Comparison of ENCODE assay signal across 18 cellular contexts in the genomic region with DNA sequence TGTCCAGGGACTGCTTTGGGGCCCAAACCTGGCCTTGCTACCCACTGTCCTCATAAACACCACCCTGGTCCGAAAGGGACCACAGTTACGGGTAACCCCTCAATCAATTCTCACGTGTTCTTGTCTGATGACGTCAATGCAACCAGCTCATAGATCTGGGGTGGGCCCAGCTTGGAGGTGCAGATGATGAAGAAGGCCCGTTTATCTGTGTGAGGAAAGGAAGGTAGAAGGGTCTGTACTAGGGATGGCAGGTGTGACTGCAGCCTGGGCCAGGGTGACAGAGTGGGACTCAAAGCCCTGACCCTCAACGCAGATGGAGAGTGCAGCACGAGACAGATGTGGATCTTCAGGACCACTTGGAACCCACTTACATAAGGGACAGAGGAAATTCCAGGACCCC. TPM values are rescaled to one million over a fixed set of nuclear protein-coding genes. Genes with fewer than 3 reads are reported as not detected.
A peak's percentile ranks its signal among the peaks of the same experiment; 100 is the strongest.
DNase-seq lines count a peak whose midpoint lies in the region; ATAC-seq, FAIRE-seq and TF ChIP-seq lines count a peak whose summit lies in the region.
"Had no signal": no experiment of that assay in that cellular context is flagged by ENCODE, and none has a peak within 500 bp of the region (broad histone marks: within the 10 kb centered on the region; RNA-seq: fewer than 3 reads in every experiment).

No MANE protein-coding gene starts in this region.

- no peaks in the 10 kb centered on the region for H3K27me3 ChIP-seq in K562 (ENCODE audit: control insufficient read depth in 2 of 2, insufficient read depth in 2 of 2, low read length in 2 of 2)

- H3K36me3 Mint-ChIP-seq in activated CD4-positive, alpha-beta T cell treated with anti-CD3 and anti-CD28 coated beads, Interleukin-2, amount 10 ng/mL, durations not matched to agents 7 days and 5 days (ENCODE audit: low read depth) = peaks cover 32% of the 10 kb centered on the region
- peaks cover 96 to 100% of the 10 kb centered on the region in 2 donors for H3K36me3 Mint-ChIP-seq in CD14-positive monocyte

- H3K4me3 ChIP-seq in K562 = no peak overlapping the region
- H3K4me3 ChIP-seq: A549, GM23248, HAP-1 had no signal

- no peak overlapping the region for H2AFZ ChIP-seq in K562 (ENCODE audit: low read depth, low read length)
- H2AFZ ChIP-seq: GM23248 had no signal

- no peak for DNase-seq in activated CD4-positive, alpha-beta T cell treated with anti-CD3 and anti-CD28 coated beads, Interleukin-2, amount 10 ng/mL, durations not matched to agents 7 days and 5 days
- DNase-seq in activated CD4-positive, alpha-beta T cell treated with anti-CD3 and anti-CD28 coated beads for 48 hours = no peak
- DNase-seq in K562 (ENCODE audit: extremely low read depth in 1 of 4, low spot score in 3 of 4) (no peak), mesenteric fat pad (ENCODE audit: low spot score) (peak; percentile 33), sciatic nerve (ENCODE audit: low spot score) (peak; percentile 41), CD14-positive monocyte (ENCODE audit: low spot score) (no peak)
- DNase-seq: AML-193; Calu3; CD4-positive, alpha-beta memory T cell; DMS79 treated with DMSO at 0.1 percent for 48 hours; GF-D8; GM23248 had no signal

- ATAC-seq in K562 (no peak), sciatic nerve (no peak), GM19351 (IDR thresholded peaks at IDR 0.05; ENCODE audit: unreplicated experiment) (no peak)
- ATAC-seq: A549 had no signal

- no peaks in the 10 kb centered on the region for H4K20me1 ChIP-seq in K562 (replicated peaks; ENCODE audit: control insufficient read depth, insufficient read depth, low read length)

- POLR2A ChIA-PET in activated CD4-positive, alpha-beta T cell treated with anti-CD3 and anti-CD28 coated beads, Interleukin-2, amount 10 ng/mL, durations not matched to agents 7 days and 5 days (lab: Charles Lee) = no interaction called here
- POLR2A ChIA-PET in K562 (lab: Yijun Ruan, JAX) = interaction anchor here (1.0 to 1.2 kb wide), 2 partner anchors 17 to 30 kb away, joined by 3 read pairs; no protein-coding TSS in a partner anchor

- H3K27me3 Mint-ChIP-seq in activated CD4-positive, alpha-beta T cell treated with anti-CD3 and anti-CD28 coated beads, Interleukin-2, amount 10 ng/mL, durations not matched to agents 7 days and 5 days = no peaks in the 10 kb centered on the region
- H3K27me3 Mint-ChIP-seq in CD14-positive monocyte (ENCODE audit: low read depth in 3 of 3) = peaks cover 0 to 2% (median 0%) of the 10 kb centered on the region in 3 donors
- H3K27me3 Mint-ChIP-seq: CD4-positive, alpha-beta memory T cell had no signal

- CTCF ChIA-PET in activated CD4-positive, alpha-beta T cell treated with anti-CD3 and anti-CD28 coated beads, Interleukin-2, amount 10 ng/mL, durations not matched to agents 7 days and 5 days (lab: Charles Lee) = interaction anchor here (1.0 to 1.6 kb wide), 3 partner anchors 9 to 82 kb away, joined by 3 to 6 read pairs (median 3); partner anchors contain the start of gene NTRK1
- CTCF ChIA-PET in K562 (lab: Yijun Ruan, JAX; ENCODE audit: low intra/inter-chr PET ratio) = no interaction called here

- H3K4me3 Mint-ChIP-seq in activated CD4-positive, alpha-beta T cell treated with anti-CD3 and anti-CD28 coated beads, Interleukin-2, amount 10 ng/mL, durations not matched to agents 7 days and 5 days = no peak overlapping the region
- no peak overlapping the region for H3K4me3 Mint-ChIP-seq in CD14-positive monocyte
- H3K4me3 Mint-ChIP-seq: CD4-positive, alpha-beta memory T cell had no signal

- H3K4me1 Mint-ChIP-seq in activated CD4-positive, alpha-beta T cell treated with anti-CD3 and anti-CD28 coated beads, Interleukin-2, amount 10 ng/mL, durations not matched to agents 7 days and 5 days = no peaks in the 10 kb centered on the region
- H3K4me1 Mint-ChIP-seq in CD14-positive monocyte = no peaks in the 10 kb centered on the region

- in situ Hi-C loops in K562 (cut with MboI) = no loop called here

- TF ChIP-seq CTCF in K562 (IDR thresholded peaks at IDR 0.05 in 2 of 3, conservative IDR thresholded peaks at IDR 0.05 in 1 of 3; ENCODE audit: insufficient read depth in 2 of 3, low read depth in 1 of 3, low read length in 3 of 3) (no peak), CD14-positive monocyte (IDR thresholded peaks at IDR 0.05) (no peak)

- no peak overlapping the region for H3K4me2 ChIP-seq in K562 (ENCODE audit: insufficient read depth, low read length)
- H3K4me2 ChIP-seq: A549 had no signal

- FAIRE-seq in K562 (lab: Jason Lieb, UNC) = no peak
- FAIRE-seq: A549 had no signal

- H3K79me2 ChIP-seq in K562 (ENCODE audit: control insufficient read depth, insufficient read depth, low read length) = no peaks in the 10 kb centered on the region

- no peak overlapping the region for H3K9ac ChIP-seq in K562 (ENCODE audit: insufficient read depth in 1 of 2, low read depth in 2 of 2, low read length in 2 of 2)
- H3K9ac ChIP-seq: GM23248 had no signal

- H3K9me3 Mint-ChIP-seq in activated CD4-positive, alpha-beta T cell treated with anti-CD3 and anti-CD28 coated beads, Interleukin-2, amount 10 ng/mL, durations not matched to agents 7 days and 5 days = no peaks in the 10 kb centered on the region
- no peaks in the 10 kb centered on the region for H3K9me3 Mint-ChIP-seq in CD14-positive monocyte
- H3K9me3 Mint-ChIP-seq: CD4-positive, alpha-beta memory T cell had no signal

- no TSS peak for BruUV-seq in K562 (replicated peaks; lab: Mats Ljungman, UMichigan)

- no peak for TF ChIP-seq RAD21 in K562 (CRISPR knock-in tag; conservative IDR thresholded peaks at IDR 0.05 in 1 of 2, IDR thresholded peaks at IDR 0.05 in 1 of 2)

- peaks cover 3% of the 10 kb centered on the region for H3K9me1 ChIP-seq in K562 (ENCODE audit: control insufficient read depth, insufficient read depth, low read length)

- H3K9me3 ChIP-seq in K562 (replicated peaks; ENCODE audit: control insufficient read depth, insufficient read depth, low read depth, low read length) = no peaks in the 10 kb centered on the region
- H3K9me3 ChIP-seq: A549, HAP-1 had no signal

- H3K27ac ChIP-seq in K562 (ENCODE audit: extremely low read depth, low read depth, low read length) = no peak overlapping the region
- H3K27ac ChIP-seq: 22Rv1, A549, C4-2B, GM23248 had no signal

- no peak for TF ChIP-seq POLR2A in K562 (conservative IDR thresholded peaks at IDR 0.05)

- intact Hi-C loops in K562 (cut with micrococcal nuclease) (no loop called here), sciatic nerve (cut with DNase I) (no loop called here), CD14-positive monocyte (cut with micrococcal nuclease) (no loop called here)

- 74% methylated on average over 7 of the region's 7 CpGs for WGBS in K562 (ENCODE audit: insufficient coverage, low coverage, missing lambda C conversion rate)

- H3K36me3 ChIP-seq in K562 (ENCODE audit: control insufficient read depth, insufficient read depth, low read length) = peaks cover 55% of the 10 kb centered on the region; the same call in 2 of the 3 replicates

- TF ChIP-seq EP300 in K562 (IDR thresholded peaks at IDR 0.05; ENCODE audit: low read length) = no peak

- H3K27ac Mint-ChIP-seq in activated CD4-positive, alpha-beta T cell treated with anti-CD3 and anti-CD28 coated beads, Interleukin-2, amount 10 ng/mL, durations not matched to agents 7 days and 5 days = peak overlapping the region; percentile 34
- peak overlapping the region in 1 of 7 donors; percentile 6 for H3K27ac Mint-ChIP-seq in CD14-positive monocyte

- H3K4me1 ChIP-seq in K562 (replicated peaks in 1 of 2; ENCODE audit: control insufficient read depth in 2 of 2, insufficient read depth in 2 of 2, low read length in 2 of 2) = no peaks in the 10 kb centered on the region; a peak in 2 of 5 replicates
- H3K4me1 ChIP-seq: A549, HAP-1 had no signal

RNA-seq across cellular contexts. Expression of gene LRRC71, which starts 22.1 kb away (rescaled TPM):
- total RNA-seq in activated CD4-positive, alpha-beta T cell treated with anti-CD3 and anti-CD28 coated beads, Interleukin-2, amount 10 ng/mL, durations not matched to agents 7 days and 5 days = not detected
- 2.2 and 3.8 TPM in 2 replicates for total RNA-seq in K562 (2011; cell fraction: chromatin; rRNA removed; ENCODE audit: low replicate concordance)
- total RNA-seq in K562 (2011; cell fraction: nucleolus; rRNA removed) = 2.5 and 4.9 TPM in 2 replicates
- total RNA-seq in K562 (2011; cell fraction: nucleoplasm; rRNA removed) = 2.4 and 2.8 TPM in 2 replicates
- total RNA-seq in K562 (2014; rRNA removed) (0.64 TPM in 1 of 2 replicates, not detected in the other), K562 (2014; rRNA removed; fragmentation: Illumina TruSeq; extraction: Trizol) (0.22 and 0.51 TPM in 2 replicates), K562 (2015; rRNA removed; fragmentation: Illumina TruSeq; extraction: Trizol) (not detected in 2 replicates), K562 (2021) (0.45 and 1.2 TPM in 2 replicates), mesenteric fat pad (0.32 TPM), sciatic nerve (2.5 TPM)
- polyA plus RNA-seq in K562 (2011; rRNA removed) (0.87 and 1.1 TPM in 2 replicates), K562 (2014; fragmentation: Illumina TruSeq; extraction: Trizol) (0.06 and 0.51 TPM in 2 replicates), K562 (2014; fragmentation: Nextera tagmentation; extraction: Ambion mirVana) (under 1 TPM; 0.23 to 0.38 TPM), K562 (2014; rRNA removed) (0.19 and 0.91 TPM in 2 replicates), CD14-positive monocyte (not detected)
- polyA plus RNA-seq in K562 (2011; cell fraction: cytosol; rRNA removed) = 0.99 and 1.4 TPM in 2 replicates
- 2.4 and 4.3 TPM in 2 replicates for polyA plus RNA-seq in K562 (2011; cell fraction: nucleus; rRNA removed)
- polyA plus RNA-seq in K562 (2012) = 0.90 and 0.99 TPM in 2 replicates
- 0.54 and 0.63 TPM in 2 replicates for polyA minus RNA-seq in K562 (2011; rRNA and poly(A)+ RNA removed)
- 1.5 TPM in 1 of 2 replicates, not detected in the other for polyA minus RNA-seq in K562 (2011; cell fraction: cytosol; rRNA and poly(A)+ RNA removed)
- polyA minus RNA-seq in K562 (2011; cell fraction: nucleus; rRNA and poly(A)+ RNA removed) = 1.1 and 1.4 TPM in 2 replicates
- total RNA-seq: Calu3; CD4-positive, alpha-beta memory T cell; H4 had no signal
- polyA plus RNA-seq: CD4-positive, alpha-beta memory T cell; GM23248 had no signal

RNA-seq across cellular contexts. Expression of gene PEAR1, which starts 49.1 kb away (rescaled TPM):
- under 1 TPM; 0.07 to 0.15 TPM for total RNA-seq in activated CD4-positive, alpha-beta T cell treated with anti-CD3 and anti-CD28 coated beads, Interleukin-2, amount 10 ng/mL, durations not matched to agents 7 days and 5 days
- 6.2 and 13.8 TPM in 2 replicates for total RNA-seq in K562 (2011; cell fraction: chromatin; rRNA removed; ENCODE audit: low replicate concordance)
- 11.7 and 12.5 TPM in 2 replicates for total RNA-seq in K562 (2011; cell fraction: nucleolus; rRNA removed)
- total RNA-seq in K562 (2011; cell fraction: nucleoplasm; rRNA removed) = 6.5 and 7.2 TPM in 2 replicates
- total RNA-seq in K562 (2014; rRNA removed) (6.4 and 12.7 TPM in 2 replicates), K562 (2014; rRNA removed; fragmentation: Illumina TruSeq; extraction: Trizol) (2.5 and 2.6 TPM in 2 replicates), K562 (2015; rRNA removed; fragmentation: Illumina TruSeq; extraction: Trizol) (5.9 and 6.0 TPM in 2 replicates), K562 (2021) (5.2 and 6.1 TPM in 2 replicates), mesenteric fat pad (17.7 TPM), sciatic nerve (74.7 TPM)
- polyA plus RNA-seq in K562 (2011; rRNA removed) (13.9 and 16.6 TPM in 2 replicates), K562 (2014; fragmentation: Illumina TruSeq; extraction: Trizol) (6.8 and 9.8 TPM in 2 replicates), K562 (2014; fragmentation: Nextera tagmentation; extraction: Ambion mirVana) (1 to 10 TPM in 1 of 2 experiments, under 1 TPM in 1; 0.87 to 1.1 TPM), K562 (2014; rRNA removed) (7.0 and 9.1 TPM in 2 replicates), CD14-positive monocyte (not detected)
- 17.4 and 33.0 TPM in 2 replicates for polyA plus RNA-seq in K562 (2011; cell fraction: cytosol; rRNA removed)
- polyA plus RNA-seq in K562 (2011; cell fraction: nucleus; rRNA removed) = 30.0 and 34.3 TPM in 2 replicates
- polyA plus RNA-seq in K562 (2012) = 5.5 and 7.2 TPM in 2 replicates
- polyA minus RNA-seq in K562 (2011; rRNA and poly(A)+ RNA removed) = 6.3 and 7.1 TPM in 2 replicates
- 7.3 and 8.2 TPM in 2 replicates for polyA minus RNA-seq in K562 (2011; cell fraction: cytosol; rRNA and poly(A)+ RNA removed)
- polyA minus RNA-seq in K562 (2011; cell fraction: nucleus; rRNA and poly(A)+ RNA removed) = 6.3 and 12.1 TPM in 2 replicates
- total RNA-seq: H4 had no signal
- polyA plus RNA-seq: CD4-positive, alpha-beta memory T cell had no signal

Comparison
In these comparisons a context has a peak if more than half of its experiments do, and no peak if none do; other contexts are left out.
1. DNase-seq: peak in mesenteric fat pad (single experiment) and sciatic nerve (single experiment); none in activated CD4-positive, alpha-beta T cell treated with anti-CD3 and anti-CD28 coated beads, Interleukin-2, amount 10 ng/mL, durations not matched to agents 7 days and 5 days (single experiment), activated CD4-positive, alpha-beta T cell treated with anti-CD3 and anti-CD28 coated beads for 48 hours (single experiment), K562 (0 of 4) and CD14-positive monocyte (single experiment).